In genomic region chr10:21581421-21581834, GRCh38 we compare ENCODE assay signal across 9 cellular contexts. TPM values are rescaled to one million over a fixed set of nuclear protein-coding genes. Genes with fewer than 3 reads are reported as not detected.
DNase-seq lines count a peak whose midpoint lies in the region; ATAC-seq, FAIRE-seq and TF ChIP-seq lines count a peak whose summit lies in the region.
"Not testable (repeated sequence)": the region's sequence is repeated elsewhere in the genome, so short reads cannot be mapped to it uniquely, and the experiment has no call there.
"Had no signal": no experiment of that assay in that cellular context is flagged by ENCODE, and none has a peak within 500 bp of the region (broad histone marks: within the 10 kb centered on the region; RNA-seq: fewer than 3 reads in every experiment).

No MANE protein-coding gene starts in this region.

- peaks cover 78% of the 10 kb centered on the region for H3K79me2 ChIP-seq in endothelial cell of umbilical vein (ENCODE audit: control insufficient read depth, insufficient read depth, low read length)

- H3K9me3 Mint-ChIP-seq in IgD-negative memory B cell, result not testable (repeated sequence)

- H3K27me3 Mint-ChIP-seq in IgD-negative memory B cell, result not testable (repeated sequence)

- H3K4me3 ChIP-seq in BLaER1; endothelial cell of umbilical vein (replicated peaks in 1 of 3; ENCODE audit: insufficient read depth in 1 of 3, low read depth in 1 of 3, low read length in 3 of 3); retinal pigment epithelial cell (ENCODE audit: low read length): not testable (repeated sequence)

- peak overlapping the region; percentile 58; the same call in 1 of the 2 replicates for H3K27ac ChIP-seq in BLaER1
- not testable (repeated sequence) for H3K27ac ChIP-seq in endothelial cell of umbilical vein (ENCODE audit: insufficient read depth, low read depth, low read length)

- H3K4me3 Mint-ChIP-seq in IgD-negative memory B cell, result peak overlapping the region in 3 of 4 donors; percentile 22 to 59 (median 52)

- H3K9me3 ChIP-seq in BLaER1, result peaks cover 13% of the 10 kb centered on the region; the same call in 1 of the 2 replicates
- H3K9me3 ChIP-seq in endothelial cell of umbilical vein (replicated peaks; ENCODE audit: control insufficient read depth, insufficient read depth, low read length), result not testable (repeated sequence)

- H4K20me1 ChIP-seq in BLaER1, result peaks cover 36% of the 10 kb centered on the region
- not testable (repeated sequence) for H4K20me1 ChIP-seq in endothelial cell of umbilical vein (replicated peaks; ENCODE audit: control insufficient read depth, extremely low read depth, insufficient read depth, low read length)

- H2AFZ ChIP-seq in endothelial cell of umbilical vein (ENCODE audit: low read depth, low read length), result not testable (repeated sequence)

- DNase-seq in activated T-cell treated with anti-CD3 and anti-CD28 coated beads for 48 hours (ENCODE audit: low read depth) (peak; percentile 11), retinal pigment epithelial cell (ENCODE audit: low read depth) (peak; percentile 15)
- not testable (repeated sequence) for DNase-seq in endothelial cell of umbilical vein (ENCODE audit: low read depth, low spot score)

- not testable (repeated sequence) for TF ChIP-seq CTCF in endothelial cell of umbilical vein (IDR thresholded peaks at IDR 0.05; ENCODE audit: extremely low read depth in 1 of 2, insufficient read depth in 1 of 2, low read depth in 1 of 2, low read length in 2 of 2); retinal pigment epithelial cell (conservative IDR thresholded peaks at IDR 0.05; ENCODE audit: low read depth, low read length)

- H3K4me1 ChIP-seq in BLaER1, result peaks cover 30% of the 10 kb centered on the region
- H3K4me1 ChIP-seq in endothelial cell of umbilical vein (ENCODE audit: control insufficient read depth, extremely low read depth, insufficient read depth, low read length), result not testable (repeated sequence)

- POLR2A ChIA-PET in endothelial cell of umbilical vein (lab: Charles Lee), result not testable (repeated sequence)

- intact Hi-C loops in endothelial cell of umbilical vein (cut with micrococcal nuclease), result not testable (repeated sequence)

- FAIRE-seq in endothelial cell of umbilical vein (lab: Jason Lieb, UNC), result peak; percentile 37

- not testable (repeated sequence) for TF ChIP-seq POLR2A in endothelial cell of umbilical vein (IDR thresholded peaks at IDR 0.05; ENCODE audit: low read depth, low read length)

- H3K27ac Mint-ChIP-seq in IgD-negative memory B cell, result peak overlapping the region; percentile 20 to 95 (median 34)

- not testable (repeated sequence) for BruUV-seq in endothelial cell of umbilical vein (replicated peaks; lab: Mats Ljungman, UMichigan)

- H3K36me3 Mint-ChIP-seq in IgD-negative memory B cell, result not testable (repeated sequence)

- not testable (repeated sequence) for H3K27me3 ChIP-seq in BLaER1; endothelial cell of umbilical vein (ENCODE audit: control insufficient read depth in 2 of 2, insufficient read depth in 2 of 2, low read length in 2 of 2)

- dilution Hi-C loops in endothelial cell of umbilical vein (cut with MboI; ENCODE audit: extremely low pct_ligation_motif_present, low sequenced_read_pairs), result not testable (repeated sequence)

- peaks cover 22% of the 10 kb centered on the region; the same call in 1 of the 2 replicates for H3K36me3 ChIP-seq in BLaER1
- not testable (repeated sequence) for H3K36me3 ChIP-seq in endothelial cell of umbilical vein (ENCODE audit: control insufficient read depth in 2 of 2, extremely low read depth in 1 of 2, insufficient read depth in 2 of 2, low read length in 2 of 2)

- peaks cover 24 to 41% (median 30%) of the 10 kb centered on the region in 3 donors for H3K4me1 Mint-ChIP-seq in IgD-negative memory B cell

- H3K4me2 ChIP-seq in BLaER1, result peak overlapping the region; percentile 62
- H3K4me2 ChIP-seq in endothelial cell of umbilical vein (ENCODE audit: insufficient read depth, low read length), result not testable (repeated sequence)

- H3K9me1 ChIP-seq in endothelial cell of umbilical vein (replicated peaks; ENCODE audit: control insufficient read depth, extremely low read depth, insufficient read depth, low read length), result not testable (repeated sequence)

- CTCF ChIA-PET in endothelial cell of umbilical vein (lab: Charles Lee), result not testable (repeated sequence)

- ATAC-seq in GM18907 (IDR thresholded peaks at IDR 0.05; ENCODE audit: unreplicated experiment), result peak; percentile 83
- ATAC-seq in GM21717 (IDR thresholded peaks at IDR 0.05; ENCODE audit: unreplicated experiment), result peak; percentile 78
- peak; percentile 69 for ATAC-seq in HG03045 (IDR thresholded peaks at IDR 0.05; ENCODE audit: unreplicated experiment)

- 0 out of 2 replicates have a peak overlapping the region, but pooled peaks have one; percentile 5 for H3K9ac ChIP-seq in BLaER1
- H3K9ac ChIP-seq in endothelial cell of umbilical vein (replicated peaks; ENCODE audit: extremely low read depth, insufficient read depth, low read length), result not testable (repeated sequence)

RNA-seq across cellular contexts. Expression of gene MLLT10, which starts 47.4 kb away (rescaled TPM):
- polyA plus RNA-seq in IgD-negative memory B cell (8.7 TPM), endothelial cell of umbilical vein (30.6 and 35.4 TPM in 2 replicates)
- 54.0 and 54.6 TPM in 2 replicates for total RNA-seq in endothelial cell of umbilical vein
- polyA plus RNA-seq in endothelial cell of umbilical vein (2011; cell fraction: cytosol; rRNA removed), result 25.9 and 26.4 TPM in 2 replicates
- 78.7 and 85.6 TPM in 2 replicates for polyA plus RNA-seq in endothelial cell of umbilical vein (2011; cell fraction: nucleus; rRNA removed)
- polyA plus RNA-seq in endothelial cell of umbilical vein (2012), result 23.7 and 30.4 TPM in 2 replicates
- polyA minus RNA-seq in endothelial cell of umbilical vein, result 133 and 157 TPM in 2 replicates
- polyA minus RNA-seq in endothelial cell of umbilical vein (2011; cell fraction: cytosol; rRNA and poly(A)+ RNA removed), result 9.7 TPM
- 123 and 131 TPM in 2 replicates for polyA minus RNA-seq in endothelial cell of umbilical vein (2011; cell fraction: nucleus; rRNA and poly(A)+ RNA removed)

RNA-seq across cellular contexts. Expression of gene SKIDA1, which starts 55.9 kb away (rescaled TPM):
- not detected for polyA plus RNA-seq in IgD-negative memory B cell
- total RNA-seq in endothelial cell of umbilical vein, result 0.71 and 0.83 TPM in 2 replicates
- polyA plus RNA-seq in endothelial cell of umbilical vein, result 0.11 and 0.21 TPM in 2 replicates
- 0.18 and 0.23 TPM in 2 replicates for polyA plus RNA-seq in endothelial cell of umbilical vein (2011; cell fraction: cytosol; rRNA removed)
- polyA plus RNA-seq in endothelial cell of umbilical vein (2011; cell fraction: nucleus; rRNA removed), result 0.35 and 1.5 TPM in 2 replicates
- 0.27 and 0.33 TPM in 2 replicates for polyA plus RNA-seq in endothelial cell of umbilical vein (2012)
- polyA minus RNA-seq in endothelial cell of umbilical vein, result 0.36 and 0.73 TPM in 2 replicates
- 0.41 TPM for polyA minus RNA-seq in endothelial cell of umbilical vein (2011; cell fraction: cytosol; rRNA and poly(A)+ RNA removed)
- polyA minus RNA-seq in endothelial cell of umbilical vein (2011; cell fraction: nucleus; rRNA and poly(A)+ RNA removed), result 0.24 and 0.53 TPM in 2 replicates
- total RNA-seq: HT-29 had no signal
